Comparison of ENCODE assay signal across 11 cellular contexts in genomic region chr16:586645-587590, GRCh38. TPM values are rescaled to one million over a fixed set of nuclear protein-coding genes. Genes with fewer than 3 reads are reported as not detected.
DNase-seq lines count a peak whose midpoint lies in the region; ATAC-seq, FAIRE-seq and TF ChIP-seq lines count a peak whose summit lies in the region.
"Had no signal": no experiment of that assay in that cellular context is flagged by ENCODE, and none has a peak within 500 bp of the region (broad histone marks: within the 10 kb centered on the region; RNA-seq: fewer than 3 reads in every experiment).

No MANE protein-coding gene starts in this region.

- H2AK5ac ChIP-seq in H1 (ENCODE audit: low read depth, low read length), result peak overlapping the region; percentile 56; the same call in 1 of the 2 replicates

- H3K9me2 ChIP-seq in OCI-LY7 (ENCODE audit: insufficient read depth, low read length), result no peaks in the 10 kb centered on the region

- no peak for FAIRE-seq in H1 (lab: Jason Lieb, UNC)

- H3K4me3 ChIP-seq in OCI-LY7 (ENCODE audit: low read depth, low read length, poor library complexity, severe bottlenecking) (peak overlapping the region; percentile 82), H1 (ENCODE audit: extremely low read depth in 1 of 4, insufficient read depth in 2 of 4, low read depth in 3 of 4, low read length in 4 of 4) (no peak overlapping the region)

- H3K27me3 ChIP-seq in H1 (replicated peaks in 1 of 4; ENCODE audit: control insufficient read depth in 3 of 4, extremely low read depth in 1 of 4, insufficient read depth in 3 of 4, low read length in 3 of 4), result peaks cover 0 to 37% (median 27%) of the 10 kb centered on the region in 4 experiments; a peak in 5 of 7 replicates

- no peak overlapping the region for H3K23ac ChIP-seq in H1 (ENCODE audit: insufficient read length)

- H3K23me2 ChIP-seq in H1 (ENCODE audit: low read depth, low read length), result peaks cover 12% of the 10 kb centered on the region

- no peak overlapping the region for H2BK20ac ChIP-seq in H1 (ENCODE audit: low read length)

- H4K8ac ChIP-seq in H1 (ENCODE audit: extremely low read depth, insufficient read depth, low read length), result no peak overlapping the region

- peak in 1 of 2 experiments; percentile 45; a peak in 2 of 3 replicates for TF ChIP-seq POLR2A in H1 (IDR thresholded peaks at IDR 0.05; ENCODE audit: control extremely low read depth in 1 of 2, low read depth in 2 of 2, low read length in 2 of 2)

- no peak for DNase-seq in T-helper 1 cell
- no peak for DNase-seq in OCI-LY7 (ENCODE audit: low spot score)
- no peak for DNase-seq in H1 (ENCODE audit: low read depth in 1 of 2, low spot score in 2 of 2)
- DNase-seq in progenitor cell of endocrine pancreas (ENCODE audit: low spot score, unreplicated experiment), result no peak
- no peak for DNase-seq in SIG-M5 treated with dmso at 0.1 percent for 504 hours (lab: John Stamatoyannopoulos, UW; ENCODE audit: unreplicated experiment)
- no peak for DNase-seq in HT-29 (ENCODE audit: low spot score)
- DNase-seq: activated CD4-positive, alpha-beta T cell treated with anti-CD3 and anti-CD28 coated beads for 48 hours; effector memory CD4-positive, alpha-beta T cell had no signal

- H3K36me3 ChIP-seq in OCI-LY7 (ENCODE audit: insufficient read depth, low read length), result peaks cover 4% of the 10 kb centered on the region; the same call in 1 of the 2 replicates
- H3K36me3 ChIP-seq in H1 (ENCODE audit: control insufficient read depth in 2 of 4, insufficient read depth in 4 of 4, low read length in 3 of 4), result no peaks in the 10 kb centered on the region

- H3K4me1 ChIP-seq in OCI-LY7 (ENCODE audit: insufficient read depth, low read length, poor library complexity, severe bottlenecking), result peaks cover 12% of the 10 kb centered on the region
- peaks cover 0 to 33% (median 23%) of the 10 kb centered on the region in 4 experiments; a peak in 6 of 7 replicates for H3K4me1 ChIP-seq in H1 (replicated peaks in 1 of 4; ENCODE audit: control insufficient read depth in 3 of 4, insufficient read depth in 4 of 4, low read length in 3 of 4)

- peak overlapping the region; percentile 68 for H3K27ac Mint-ChIP-seq in T-helper 1 cell treated with Interleukin-12 subunit alpha and Interleukin-12 subunit beta and Interleukin-4 antibody, amounts not matched to agents 30 μg/mL and 1 μg/mL, for 36 hours
- peak overlapping the region; percentile 81 for H3K27ac Mint-ChIP-seq in progenitor cell of endocrine pancreas

- H3K18ac ChIP-seq in H1 (ENCODE audit: extremely low read depth, low read length), result no peak overlapping the region

- no peaks in the 10 kb centered on the region for H3K9me3 Mint-ChIP-seq in T-helper 1 cell treated with Interleukin-12 subunit alpha and Interleukin-12 subunit beta and Interleukin-4 antibody, amounts not matched to agents 30 μg/mL and 1 μg/mL, for 36 hours
- no peaks in the 10 kb centered on the region for H3K9me3 Mint-ChIP-seq in progenitor cell of endocrine pancreas (ENCODE audit: low read depth)

- TF ChIP-seq RAD21 in H1 (IDR thresholded peaks at IDR 0.05 in 1 of 2, conservative IDR thresholded peaks at IDR 0.05 in 1 of 2; ENCODE audit: low read depth in 2 of 2, low read length in 2 of 2), result no peak

- no peak for TF ChIP-seq EP300 in H1 (IDR thresholded peaks at IDR 0.05; ENCODE audit: borderline replicate concordance in 1 of 2, low read depth in 2 of 2, low read length in 2 of 2)

- H3K79me1 ChIP-seq in H1 (ENCODE audit: low read depth, low read length), result peaks cover 8% of the 10 kb centered on the region; the same call in 1 of the 2 replicates

- H3K79me2 ChIP-seq in OCI-LY7 (ENCODE audit: insufficient read depth, low read depth, low read length), result peaks cover 20% of the 10 kb centered on the region; the same call in 1 of the 2 replicates
- H3K79me2 ChIP-seq in H1 (ENCODE audit: control insufficient read depth in 1 of 2, insufficient read depth in 2 of 2, low read length in 2 of 2), result peaks cover 0 to 15% of the 10 kb centered on the region in 2 experiments; a peak in 2 of 4 replicates

- no peak overlapping the region for H3K14ac ChIP-seq in H1 (ENCODE audit: insufficient read length)

- intact Hi-C loops in OCI-LY7 (cut with micrococcal nuclease; ENCODE audit: unreplicated experiment), result no loop called here

- H3K4me2 ChIP-seq in OCI-LY7 (ENCODE audit: low read length), result peak overlapping the region; percentile 80
- H3K4me2 ChIP-seq in H1 (ENCODE audit: insufficient read depth in 1 of 2, low read depth in 2 of 2, low read length in 2 of 2), result no peak overlapping the region

- no peak for ATAC-seq in HG02798 (IDR thresholded peaks at IDR 0.05; ENCODE audit: poor library complexity, unreplicated experiment)

- no peak for TF ChIP-seq CTCF in OCI-LY7 (conservative IDR thresholded peaks at IDR 0.05; ENCODE audit: low read length)
- TF ChIP-seq CTCF in H1 (IDR thresholded peaks at IDR 0.05; ENCODE audit: control extremely low read depth in 1 of 3, insufficient read depth in 1 of 3, low read depth in 1 of 3, low read length in 3 of 3), result no peak
- no peak for TF ChIP-seq CTCF in progenitor cell of endocrine pancreas (IDR thresholded peaks at IDR 0.05; ENCODE audit: unreplicated experiment)

- H4K91ac ChIP-seq in H1 (replicated peaks; ENCODE audit: insufficient read length, low read length), result no peak overlapping the region

- H3K27ac ChIP-seq in OCI-LY7 (ENCODE audit: low read depth, low read length, poor library complexity, severe bottlenecking), result no peak overlapping the region
- H3K27ac ChIP-seq in H1 (ENCODE audit: low read depth, low read length), result no peak overlapping the region

- no peak overlapping the region for H2BK5ac ChIP-seq in H1 (ENCODE audit: low read depth, low read length)

- H3K9me3 ChIP-seq in OCI-LY7 (ENCODE audit: low read length) (no peaks in the 10 kb centered on the region), H1 (ENCODE audit: insufficient read depth in 2 of 2, low read depth in 1 of 2, low read length in 1 of 2) (no peaks in the 10 kb centered on the region)

- H3K4me3 Mint-ChIP-seq in T-helper 1 cell treated with Interleukin-12 subunit alpha and Interleukin-12 subunit beta and Interleukin-4 antibody, amounts not matched to agents 30 μg/mL and 1 μg/mL, for 36 hours, result peak overlapping the region; percentile 72
- peak overlapping the region; percentile 93 for H3K4me3 Mint-ChIP-seq in progenitor cell of endocrine pancreas (ENCODE audit: low read depth)

- H3K9ac ChIP-seq in H1 (replicated peaks in 1 of 4; ENCODE audit: extremely low read depth in 1 of 4, low read depth in 3 of 4, low read length in 3 of 4), result no peak overlapping the region

- 85% methylated on average over 14 of the region's 14 CpGs; no CpG with 5 or more reads in 1 of the 2 experiments for WGBS in H1 (ENCODE audit: extremely low coverage in 1 of 2, insufficient coverage in 1 of 2, insufficient read length in 1 of 2, insufficient replicate concordance in 2 of 2, low coverage in 1 of 2, low lambda C conversion rate in 2 of 2, missing lambda C conversion rate in 1 of 2), 2 experiments

- H3K4me1 Mint-ChIP-seq in T-helper 1 cell treated with Interleukin-12 subunit alpha and Interleukin-12 subunit beta and Interleukin-4 antibody, amounts not matched to agents 30 μg/mL and 1 μg/mL, for 36 hours (ENCODE audit: low read depth), result peaks cover 17% of the 10 kb centered on the region
- peaks cover 14% of the 10 kb centered on the region for H3K4me1 Mint-ChIP-seq in progenitor cell of endocrine pancreas (ENCODE audit: low read depth)

- CTCF ChIA-PET in OCI-LY7 (lab: Charles Lee; ENCODE audit: unreplicated experiment), result no interaction called here
- CTCF ChIA-PET in H1 (lab: Charles Lee; ENCODE audit: partially characterized antibody), result interaction anchor here (0.6 to 4.3 kb wide), 6 partner anchors 9 to 295 kb away, joined by 3 to 30 read pairs (median 3); no protein-coding TSS in a partner anchor

- H3K4ac ChIP-seq in H1 (replicated peaks; ENCODE audit: insufficient read length, low read depth, low read length), result peak overlapping the region; percentile 11

- H2BK120ac ChIP-seq in H1 (replicated peaks; ENCODE audit: low read depth, low read length), result no peak overlapping the region

- no peak overlapping the region for H4K5ac ChIP-seq in H1 (ENCODE audit: insufficient read length, low read depth, low read length)

- H3K27me3 Mint-ChIP-seq in T-helper 1 cell treated with Interleukin-12 subunit alpha and Interleukin-12 subunit beta and Interleukin-4 antibody, amounts not matched to agents 30 μg/mL and 1 μg/mL, for 36 hours (ENCODE audit: low read depth), result no peaks in the 10 kb centered on the region
- peaks cover 12% of the 10 kb centered on the region for H3K27me3 Mint-ChIP-seq in progenitor cell of endocrine pancreas

- H3K56ac ChIP-seq in H1 (replicated peaks; ENCODE audit: insufficient read length, low read depth, low read length), result no peak overlapping the region

- no peaks in the 10 kb centered on the region for H3K36me3 Mint-ChIP-seq in T-helper 1 cell treated with Interleukin-12 subunit alpha and Interleukin-12 subunit beta and Interleukin-4 antibody, amounts not matched to agents 30 μg/mL and 1 μg/mL, for 36 hours (ENCODE audit: low read depth)
- no peaks in the 10 kb centered on the region for H3K36me3 Mint-ChIP-seq in progenitor cell of endocrine pancreas (ENCODE audit: insufficient read depth)

- H4K20me1 ChIP-seq in OCI-LY7 (ENCODE audit: insufficient read depth, low read length) (no peaks in the 10 kb centered on the region), H1 (replicated peaks in 1 of 2; ENCODE audit: control insufficient read depth in 1 of 2, insufficient read depth in 2 of 2, low read length in 2 of 2) (peaks cover 12 to 34% of the 10 kb centered on the region in 2 experiments)

- 0 out of 2 replicates have a peak overlapping the region, but pooled peaks have one; percentile 50 for H2BK12ac ChIP-seq in H1 (ENCODE audit: low read depth, low read length)

- no peak overlapping the region for H2BK15ac ChIP-seq in H1 (ENCODE audit: low read length)

- H2AFZ ChIP-seq in OCI-LY7 (ENCODE audit: low read length) (no peak overlapping the region), H1 (ENCODE audit: low read length) (no peak overlapping the region)

- POLR2A ChIA-PET in OCI-LY7 (lab: Charles Lee) (interaction anchor here (0.6 kb wide), 1 partner anchor 57 kb away, joined by 4 read pairs; no protein-coding TSS in a partner anchor), H1 (lab: Charles Lee; ENCODE audit: partially characterized antibody) (interaction anchor here (0.6 to 2.3 kb wide), 14 partner anchors 8 to 134 kb away, joined by 3 to 9 read pairs (median 4); partner anchors contain the start of genes ANTKMT, METTL26, NHLRC4 and WFIKKN1)

- no TSS peak for BruUV-seq in OCI-LY7 (replicated peaks; lab: Mats Ljungman, UMichigan)

RNA-seq across cellular contexts. Expression of gene RAB40C, which starts 2.9 kb away (rescaled TPM):
- total RNA-seq in OCI-LY7 (2014; rRNA removed; shearing (Covaris generic)), result 18.2 and 20.9 TPM in 2 replicates
- 18.3 and 19.3 TPM in 2 replicates for total RNA-seq in OCI-LY7 (2022)
- total RNA-seq in H1 (2021; fragmentation: NEBNext Ultra II Directional; extraction: Animal tissue kit (Norgen Biotek cat#: 25700)), result 15.6 and 17.8 TPM in 2 replicates
- polyA plus RNA-seq in H1 (2011; rRNA removed), result 13.9 and 18.6 TPM in 2 replicates
- polyA plus RNA-seq in H1 (2011; cell fraction: cytosol; rRNA removed), result 14.4 TPM
- polyA plus RNA-seq in H1 (2011; cell fraction: nucleus; rRNA removed), result 23.9 TPM
- 11.4 to 19.2 TPM (median 15.6 TPM) in 4 replicates for polyA plus RNA-seq in H1 (2012, experiment 1 of 2)
- polyA plus RNA-seq in H1 (2012, experiment 2 of 2), result 13.6 TPM
- polyA plus RNA-seq in H1 (2013, experiment 1 of 2), result 11.3 TPM
- 11.7 TPM for polyA plus RNA-seq in H1 (2013, experiment 2 of 2)
- 5.9 and 6.8 TPM in 2 replicates for polyA minus RNA-seq in H1 (2011; rRNA and poly(A)+ RNA removed)
- 8.4 TPM for polyA minus RNA-seq in H1 (2011; cell fraction: cytosol; rRNA and poly(A)+ RNA removed)
- 8.9 TPM for polyA minus RNA-seq in H1 (2011; cell fraction: nucleus; rRNA and poly(A)+ RNA removed)
- 29.0 and 30.6 TPM in 2 replicates for total RNA-seq in progenitor cell of endocrine pancreas
- 54.2 and 58.2 TPM in 2 replicates for total RNA-seq in HT-29 (2014; rRNA removed; shearing (Covaris generic))

RNA-seq across cellular contexts. Expression of gene PIGQ, which starts 17.1 kb away (rescaled TPM):
- 32.3 and 39.0 TPM in 2 replicates for total RNA-seq in OCI-LY7 (2014; rRNA removed; shearing (Covaris generic))
- 51.4 and 54.2 TPM in 2 replicates for total RNA-seq in OCI-LY7 (2022)
- 34.2 and 36.0 TPM in 2 replicates for total RNA-seq in H1 (2021; fragmentation: NEBNext Ultra II Directional; extraction: Animal tissue kit (Norgen Biotek cat#: 25700))
- 49.2 and 80.4 TPM in 2 replicates for polyA plus RNA-seq in H1 (2011; rRNA removed)
- polyA plus RNA-seq in H1 (2011; cell fraction: cytosol; rRNA removed), result 56.8 TPM
- 283 TPM for polyA plus RNA-seq in H1 (2011; cell fraction: nucleus; rRNA removed)
- polyA plus RNA-seq in H1 (2012, experiment 1 of 2), result 20.8 to 38.5 TPM (median 33.9 TPM) in 4 replicates
- 26.0 TPM for polyA plus RNA-seq in H1 (2012, experiment 2 of 2)
- polyA plus RNA-seq in H1 (2013, experiment 1 of 2), result 24.1 TPM
- 22.7 TPM for polyA plus RNA-seq in H1 (2013, experiment 2 of 2)
- 30.5 and 36.4 TPM in 2 replicates for polyA minus RNA-seq in H1 (2011; rRNA and poly(A)+ RNA removed)
- 24.4 TPM for polyA minus RNA-seq in H1 (2011; cell fraction: cytosol; rRNA and poly(A)+ RNA removed)
- polyA minus RNA-seq in H1 (2011; cell fraction: nucleus; rRNA and poly(A)+ RNA removed), result 73.6 TPM
- total RNA-seq in progenitor cell of endocrine pancreas, result 109 TPM in 2 replicates
- 99.5 and 103 TPM in 2 replicates for total RNA-seq in HT-29 (2014; rRNA removed; shearing (Covaris generic))

RNA-seq across cellular contexts. Expression of gene NHLRC4, which starts 20.1 kb away (rescaled TPM):
- total RNA-seq in OCI-LY7 (2014; rRNA removed; shearing (Covaris generic)), result 3.7 and 4.2 TPM in 2 replicates
- 2.5 and 2.6 TPM in 2 replicates for total RNA-seq in OCI-LY7 (2022)
- 0.75 and 0.76 TPM in 2 replicates for total RNA-seq in H1 (2021; fragmentation: NEBNext Ultra II Directional; extraction: Animal tissue kit (Norgen Biotek cat#: 25700))
- 0.60 and 0.72 TPM in 2 replicates for polyA plus RNA-seq in H1 (2011; rRNA removed)
- 0.78 TPM for polyA plus RNA-seq in H1 (2011; cell fraction: cytosol; rRNA removed)
- 1.7 TPM for polyA plus RNA-seq in H1 (2011; cell fraction: nucleus; rRNA removed)
- polyA plus RNA-seq in H1 (2012, experiment 1 of 2), result 0.56 to 0.72 TPM (median 0.63 TPM) in 4 replicates
- polyA plus RNA-seq in H1 (2012, experiment 2 of 2), result 0.76 TPM
- polyA plus RNA-seq in H1 (2013, experiment 1 of 2), result 0.26 TPM
- polyA plus RNA-seq in H1 (2013, experiment 2 of 2), result 0.33 TPM
- 0.09 and 0.20 TPM in 2 replicates for polyA minus RNA-seq in H1 (2011; rRNA and poly(A)+ RNA removed)
- not detected for polyA minus RNA-seq in H1 (2011; cell fraction: cytosol; rRNA and poly(A)+ RNA removed)
- polyA minus RNA-seq in H1 (2011; cell fraction: nucleus; rRNA and poly(A)+ RNA removed), result 1.5 TPM
- total RNA-seq in progenitor cell of endocrine pancreas, result 0.51 and 1.4 TPM in 2 replicates
- total RNA-seq in HT-29 (2014; rRNA removed; shearing (Covaris generic)), result 0.05 and 0.13 TPM in 2 replicates
- total RNA-seq: A172 had no signal

RNA-seq across cellular contexts. Expression of gene PRR35, which starts 26.7 kb away (rescaled TPM):
- total RNA-seq in OCI-LY7 (2014; rRNA removed; shearing (Covaris generic)), result not detected in 2 replicates
- not detected in 2 replicates for total RNA-seq in OCI-LY7 (2022)
- 0.50 and 0.61 TPM in 2 replicates for total RNA-seq in H1 (2021; fragmentation: NEBNext Ultra II Directional; extraction: Animal tissue kit (Norgen Biotek cat#: 25700))
- polyA plus RNA-seq in H1 (2011; rRNA removed), result 0.38 and 0.52 TPM in 2 replicates
- polyA plus RNA-seq in H1 (2011; cell fraction: cytosol; rRNA removed), result 0.44 TPM
- 1.3 TPM for polyA plus RNA-seq in H1 (2011; cell fraction: nucleus; rRNA removed)
- polyA plus RNA-seq in H1 (2012, experiment 1 of 2), result 0.21 to 0.55 TPM (median 0.41 TPM) in 4 replicates
- polyA plus RNA-seq in H1 (2012, experiment 2 of 2), result 0.25 TPM
- polyA plus RNA-seq in H1 (2013, experiment 1 of 2), result 0.45 TPM
- 0.53 TPM for polyA plus RNA-seq in H1 (2013, experiment 2 of 2)
- 0.10 TPM in 1 of 2 replicates, not detected in the other for polyA minus RNA-seq in H1 (2011; rRNA and poly(A)+ RNA removed)
- 0.51 TPM for polyA minus RNA-seq in H1 (2011; cell fraction: cytosol; rRNA and poly(A)+ RNA removed)
- polyA minus RNA-seq in H1 (2011; cell fraction: nucleus; rRNA and poly(A)+ RNA removed), result 0.30 TPM
- total RNA-seq in progenitor cell of endocrine pancreas, result not detected in 2 replicates
- 0.08 TPM in 1 of 2 replicates, not detected in the other for total RNA-seq in HT-29 (2014; rRNA removed; shearing (Covaris generic))
- total RNA-seq: A172 had no signal

RNA-seq across cellular contexts. Expression of gene WFIKKN1, which starts 43.9 kb away (rescaled TPM):
- total RNA-seq in OCI-LY7 (2014; rRNA removed; shearing (Covaris generic)), result 0.46 and 0.47 TPM in 2 replicates
- 0.81 and 1.2 TPM in 2 replicates for total RNA-seq in OCI-LY7 (2022)
- total RNA-seq in H1 (2021; fragmentation: NEBNext Ultra II Directional; extraction: Animal tissue kit (Norgen Biotek cat#: 25700)), result 10.2 and 11.4 TPM in 2 replicates
- polyA plus RNA-seq in H1 (2011; rRNA removed), result 15.8 and 28.4 TPM in 2 replicates
- polyA plus RNA-seq in H1 (2011; cell fraction: cytosol; rRNA removed), result 19.7 TPM
- 21.8 TPM for polyA plus RNA-seq in H1 (2011; cell fraction: nucleus; rRNA removed)
- 4.8 to 11.4 TPM (median 10.2 TPM) in 4 replicates for polyA plus RNA-seq in H1 (2012, experiment 1 of 2)
- 8.5 TPM for polyA plus RNA-seq in H1 (2012, experiment 2 of 2)
- polyA plus RNA-seq in H1 (2013, experiment 1 of 2), result 12.3 TPM
- polyA plus RNA-seq in H1 (2013, experiment 2 of 2), result 11.2 TPM
- 1.4 and 1.8 TPM in 2 replicates for polyA minus RNA-seq in H1 (2011; rRNA and poly(A)+ RNA removed)
- 12.0 TPM for polyA minus RNA-seq in H1 (2011; cell fraction: cytosol; rRNA and poly(A)+ RNA removed)
- polyA minus RNA-seq in H1 (2011; cell fraction: nucleus; rRNA and poly(A)+ RNA removed), result 10.3 TPM
- 37.2 and 42.8 TPM in 2 replicates for total RNA-seq in progenitor cell of endocrine pancreas
- 0.74 and 1.1 TPM in 2 replicates for total RNA-seq in HT-29 (2014; rRNA removed; shearing (Covaris generic))
- total RNA-seq: A172 had no signal
